Comparison of ENCODE assay signal across 1 cellular context in genomic region chr10:119706521-119707278, GRCh38.
TF ChIP-seq lines count a peak whose summit lies in the region.

No MANE protein-coding gene starts in this region.

TF ChIP-seq in GM23338, 12 proteins besides CTCF, POLR2A, EP300 and RAD21 (continued from another document):
- TF ChIP-seq ZNF462 (CRISPR knock-in tag; IDR thresholded peaks at IDR 0.05), result peak; percentile 67
- no peak for TF ChIP-seq CREB1 (CRISPR knock-in tag; IDR thresholded peaks at IDR 0.05; ENCODE audit: low read depth)
